ENCODE assay signal across 31 cellular contexts in the genomic region with DNA sequence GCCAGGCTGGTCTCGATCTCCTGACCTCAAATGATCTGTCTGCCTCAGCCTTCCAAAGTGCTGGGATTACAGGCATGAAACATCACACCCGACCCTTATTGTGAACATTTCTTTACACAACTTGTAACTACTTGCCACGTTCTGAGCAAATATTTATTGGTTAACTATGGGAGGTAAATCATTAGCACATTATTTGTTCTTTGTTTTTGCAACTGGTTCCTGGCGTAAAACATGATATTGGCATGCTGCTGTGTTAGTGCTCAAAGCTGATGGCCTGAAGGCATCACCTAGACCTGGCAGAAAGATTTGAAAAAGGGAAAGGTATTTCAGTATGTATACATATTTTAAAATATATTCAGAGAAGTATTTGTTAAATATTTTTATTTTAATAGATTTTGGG.
A peak's percentile ranks its signal among the peaks of the same experiment; 100 is the strongest.
DNase-seq lines count a peak whose midpoint lies in the region; ATAC-seq, FAIRE-seq and TF ChIP-seq lines count a peak whose summit lies in the region.
"Had no signal": no experiment of that assay in that cellular context is flagged by ENCODE, and none has a peak within 500 bp of the region (broad histone marks: within the 10 kb centered on the region; RNA-seq: fewer than 3 reads in every experiment).

No MANE protein-coding gene starts in this region.

- WGBS in right lobe of liver (ENCODE audit: insufficient coverage, low coverage, low lambda C conversion rate, missing lambda C conversion rate): 19% methylated on average over 4 of the region's 4 CpGs
- WGBS in HepG2 (ENCODE audit: low lambda C conversion rate): 0% methylated on average over 4 of the region's 4 CpGs

- POLR2A ChIA-PET in HepG2 (lab: Yijun Ruan, JAX): no interaction called here

- H3K27me3 ChIP-seq in right lobe of liver: no peaks in the 10 kb centered on the region
- H3K27me3 ChIP-seq in HepG2 (ENCODE audit: control insufficient read depth in 1 of 2, insufficient read depth in 2 of 2, low read length in 2 of 2): no peaks in the 10 kb centered on the region
- H3K27me3 ChIP-seq: BE2C; BLaER1; BLaER1 treated with 17β-estradiol and CSF1 and Interleukin-3, amounts not matched to agents 10 nM and 100 nM had no signal

- H4K20me1 ChIP-seq in HepG2 (ENCODE audit: insufficient read depth, low read length): no peaks in the 10 kb centered on the region
- H4K20me1 ChIP-seq: BLaER1; BLaER1 treated with 17β-estradiol and CSF1 and Interleukin-3, amounts not matched to agents 10 nM and 100 nM had no signal

- no peak for TF ChIP-seq CTCF in right lobe of liver (IDR thresholded peaks at IDR 0.05)
- TF ChIP-seq CTCF in HepG2 (CRISPR knock-in tag; IDR thresholded peaks at IDR 0.05): no peak

- no peak overlapping the region for H3K4me3 ChIP-seq in right lobe of liver
- no peak overlapping the region for H3K4me3 ChIP-seq in HepG2 (replicated peaks in 1 of 3; ENCODE audit: insufficient read depth in 1 of 3, low read depth in 2 of 3, low read length in 3 of 3)
- H3K4me3 ChIP-seq: A549; BLaER1; BLaER1 treated with 17β-estradiol and CSF1 and Interleukin-3, amounts not matched to agents 10 nM and 100 nM had no signal

- peak; percentile 62 to 74 (median 72) for ATAC-seq in right lobe of liver
- ATAC-seq in HepG2: no peak
- ATAC-seq in left lobe of liver: peak; percentile 73
- ATAC-seq: A549; CD8-positive, alpha-beta T cell had no signal

- CTCF ChIA-PET in HepG2 (lab: Yijun Ruan, JAX; ENCODE audit: low intra/inter-chr PET ratio, low total read pairs): no interaction called here

- no peak for TF ChIP-seq RAD21 in HepG2 (CRISPR knock-in tag; IDR thresholded peaks at IDR 0.05)

- no peak overlapping the region for H3K9ac ChIP-seq in HepG2 (ENCODE audit: insufficient read depth, low read depth, low read length)
- H3K9ac ChIP-seq: BLaER1; BLaER1 treated with 17β-estradiol and CSF1 and Interleukin-3, amounts not matched to agents 10 nM and 100 nM had no signal

- no peak for TF ChIP-seq POLR2A in right lobe of liver (IDR thresholded peaks at IDR 0.05)
- TF ChIP-seq POLR2A in HepG2 (IDR thresholded peaks at IDR 0.05; ENCODE audit: insufficient read depth in 1 of 2, low read depth in 2 of 2, low read length in 2 of 2): no peak

- peak in 1 of 3 donors; percentile 31 for DNase-seq in right lobe of liver
- DNase-seq in HepG2 (ENCODE audit: low spot score): no peak
- DNase-seq in left lobe of liver (ENCODE audit: low spot score): no peak
- DNase-seq in activated T-cell treated with anti-CD3 and anti-CD28 coated beads, Interleukin-2, amount 50 U/mL, for 1 hour: no peak
- DNase-seq: 8988T; ACHN; AML-193; BE2C; C1 segment of cervical spinal cord; Caco-2; Calu3; CD4-positive, alpha-beta memory T cell; CD4-positive, alpha-beta T cell; CD4-positive, CD25-positive, alpha-beta regulatory T cell; CD8-positive, alpha-beta memory T cell; CD8-positive, alpha-beta T cell; COR-L47; DMS 273 treated with DMSO at 0.1 percent for 48 hours; DMS153; DMS53; DMS79; DMS79 treated with DMSO at 0.1 percent for 48 hours; DND-41; EL had no signal

- no TSS peak for BruUV-seq in HepG2 (replicated peaks; lab: Mats Ljungman, UMichigan)

- H3K9me3 ChIP-seq in right lobe of liver (no peaks in the 10 kb centered on the region), HepG2 (ENCODE audit: low read length) (no peaks in the 10 kb centered on the region)
- H3K9me3 ChIP-seq: A549, BE2C, BLaER1, Caco-2 had no signal

- H3K4me1 ChIP-seq in right lobe of liver (no peaks in the 10 kb centered on the region), HepG2 (ENCODE audit: insufficient read depth, low read length) (no peaks in the 10 kb centered on the region)
- H3K4me1 ChIP-seq: A549; BE2C; BLaER1; BLaER1 treated with 17β-estradiol and CSF1 and Interleukin-3, amounts not matched to agents 10 nM and 100 nM; Caco-2 had no signal

- intact Hi-C loops in right lobe of liver (cut with DNase I): no loop called here
- intact Hi-C loops in HepG2 (cut with micrococcal nuclease; ENCODE audit: unreplicated experiment): no loop called here

- H2AFZ ChIP-seq in HepG2 (ENCODE audit: low read length): no peak overlapping the region

- FAIRE-seq in HepG2 (lab: Jason Lieb, UNC): no peak
- FAIRE-seq: A204.1, A549, D721Med had no signal

- in situ Hi-C loops in HepG2 (cut with HindIII; ENCODE audit: extremely low pct_ligation_motif_present, low pct_unique_long_range_greater_than_20kb): no loop called here

- no peak for TF ChIP-seq EP300 in HepG2 (IDR thresholded peaks at IDR 0.05; ENCODE audit: low read depth in 2 of 2, low read length in 2 of 2)
- no peak for TF ChIP-seq EP300 in HepG2 (CRISPR knock-in tag; IDR thresholded peaks at IDR 0.05; ENCODE audit: borderline replicate concordance)

- H3K27ac ChIP-seq in right lobe of liver (no peak overlapping the region), HepG2 (ENCODE audit: extremely low read length, insufficient read depth, low read length) (no peak overlapping the region)
- H3K27ac ChIP-seq: 22Rv1; A549; BLaER1; BLaER1 treated with 17β-estradiol and CSF1 and Interleukin-3, amounts not matched to agents 10 nM and 100 nM; C4-2B had no signal

- H3K4me2 ChIP-seq in HepG2 (ENCODE audit: low read depth, low read length): no peak overlapping the region
- H3K4me2 ChIP-seq: A549; BLaER1; BLaER1 treated with 17β-estradiol and CSF1 and Interleukin-3, amounts not matched to agents 10 nM and 100 nM had no signal

- H3K36me3 ChIP-seq in right lobe of liver: no peaks in the 10 kb centered on the region
- H3K36me3 ChIP-seq in HepG2 (replicated peaks in 1 of 2; ENCODE audit: control insufficient read depth in 1 of 2, insufficient read depth in 2 of 2, low read length in 2 of 2): no peaks in the 10 kb centered on the region
- H3K36me3 ChIP-seq: BE2C; BLaER1; BLaER1 treated with 17β-estradiol and CSF1 and Interleukin-3, amounts not matched to agents 10 nM and 100 nM had no signal

- no peaks in the 10 kb centered on the region for H3K79me2 ChIP-seq in HepG2 (ENCODE audit: insufficient read depth, low read length)

TF ChIP-seq in HepG2, 621 proteins besides CTCF, POLR2A, EP300 and RAD21:
- TF ChIP-seq, protein P1, sequence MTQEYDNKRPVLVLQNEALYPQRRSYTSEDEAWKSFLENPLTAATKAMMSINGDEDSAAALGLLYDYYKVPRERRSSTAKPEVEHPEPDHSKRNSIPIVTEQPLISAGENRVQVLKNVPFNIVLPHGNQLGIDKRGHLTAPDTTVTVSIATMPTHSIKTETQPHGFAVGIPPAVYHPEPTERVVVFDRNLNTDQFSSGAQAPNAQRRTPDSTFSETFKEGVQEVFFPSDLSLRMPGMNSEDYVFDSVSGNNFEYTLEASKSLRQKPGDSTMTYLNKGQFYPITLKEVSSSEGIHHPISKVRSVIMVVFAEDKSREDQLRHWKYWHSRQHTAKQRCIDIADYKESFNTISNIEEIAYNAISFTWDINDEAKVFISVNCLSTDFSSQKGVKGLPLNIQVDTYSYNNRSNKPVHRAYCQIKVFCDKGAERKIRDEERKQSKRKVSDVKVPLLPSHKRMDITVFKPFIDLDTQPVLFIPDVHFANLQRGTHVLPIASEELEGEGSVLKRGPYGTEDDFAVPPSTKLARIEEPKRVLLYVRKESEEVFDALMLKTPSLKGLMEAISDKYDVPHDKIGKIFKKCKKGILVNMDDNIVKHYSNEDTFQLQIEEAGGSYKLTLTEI (CRISPR knock-in tag; conservative IDR thresholded peaks at IDR 0.05): no peak
- no peak for TF ChIP-seq RFX5 (IDR thresholded peaks at IDR 0.05; ENCODE audit: low read depth, low read length)
- TF ChIP-seq ZNF549 (CRISPR knock-in tag; IDR thresholded peaks at IDR 0.05): no peak
- TF ChIP-seq MED1 (CRISPR knock-in tag; IDR thresholded peaks at IDR 0.05): no peak
- TF ChIP-seq MBD4 (IDR thresholded peaks at IDR 0.05; ENCODE audit: borderline replicate concordance, low read length): no peak
- TF ChIP-seq ZNF614 (CRISPR knock-in tag; IDR thresholded peaks at IDR 0.05; ENCODE audit: borderline replicate concordance): no peak
- no peak for TF ChIP-seq SIX4 (CRISPR knock-in tag; IDR thresholded peaks at IDR 0.05)
- TF ChIP-seq SOX13 (IDR thresholded peaks at IDR 0.05): no peak
- no peak for TF ChIP-seq SOX13 (CRISPR knock-in tag; conservative IDR thresholded peaks at IDR 0.05 in 1 of 2, IDR thresholded peaks at IDR 0.05 in 1 of 2)
- TF ChIP-seq, protein P2, sequence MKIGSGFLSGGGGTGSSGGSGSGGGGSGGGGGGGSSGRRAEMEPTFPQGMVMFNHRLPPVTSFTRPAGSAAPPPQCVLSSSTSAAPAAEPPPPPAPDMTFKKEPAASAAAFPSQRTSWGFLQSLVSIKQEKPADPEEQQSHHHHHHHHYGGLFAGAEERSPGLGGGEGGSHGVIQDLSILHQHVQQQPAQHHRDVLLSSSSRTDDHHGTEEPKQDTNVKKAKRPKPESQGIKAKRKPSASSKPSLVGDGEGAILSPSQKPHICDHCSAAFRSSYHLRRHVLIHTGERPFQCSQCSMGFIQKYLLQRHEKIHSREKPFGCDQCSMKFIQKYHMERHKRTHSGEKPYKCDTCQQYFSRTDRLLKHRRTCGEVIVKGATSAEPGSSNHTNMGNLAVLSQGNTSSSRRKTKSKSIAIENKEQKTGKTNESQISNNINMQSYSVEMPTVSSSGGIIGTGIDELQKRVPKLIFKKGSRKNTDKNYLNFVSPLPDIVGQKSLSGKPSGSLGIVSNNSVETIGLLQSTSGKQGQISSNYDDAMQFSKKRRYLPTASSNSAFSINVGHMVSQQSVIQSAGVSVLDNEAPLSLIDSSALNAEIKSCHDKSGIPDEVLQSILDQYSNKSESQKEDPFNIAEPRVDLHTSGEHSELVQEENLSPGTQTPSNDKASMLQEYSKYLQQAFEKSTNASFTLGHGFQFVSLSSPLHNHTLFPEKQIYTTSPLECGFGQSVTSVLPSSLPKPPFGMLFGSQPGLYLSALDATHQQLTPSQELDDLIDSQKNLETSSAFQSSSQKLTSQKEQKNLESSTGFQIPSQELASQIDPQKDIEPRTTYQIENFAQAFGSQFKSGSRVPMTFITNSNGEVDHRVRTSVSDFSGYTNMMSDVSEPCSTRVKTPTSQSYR (CRISPR knock-in tag; IDR thresholded peaks at IDR 0.05; ENCODE audit: borderline replicate concordance): no peak
- no peak for TF ChIP-seq ZNF557 (CRISPR knock-in tag; IDR thresholded peaks at IDR 0.05)
- TF ChIP-seq ZNF256 (CRISPR knock-in tag; conservative IDR thresholded peaks at IDR 0.05): no peak
